In genomic region chr13:114119196-114119595, GRCh38 we compare ENCODE assay signal across 9 cellular contexts. TPM values are rescaled to one million over a fixed set of nuclear protein-coding genes. Genes with fewer than 3 reads are reported as not detected.
DNase-seq lines count a peak whose midpoint lies in the region; ATAC-seq, FAIRE-seq and TF ChIP-seq lines count a peak whose summit lies in the region.
"Had no signal": no experiment of that assay in that cellular context is flagged by ENCODE, and none has a peak within 500 bp of the region (broad histone marks: within the 10 kb centered on the region; RNA-seq: fewer than 3 reads in every experiment).

No MANE protein-coding gene starts in this region.

- no peaks in the 10 kb centered on the region for H3K9me3 Mint-ChIP-seq in Calu3 (ENCODE audit: low read depth, unreplicated experiment)

- TF ChIP-seq EP300 in upper lobe of left lung (IDR thresholded peaks at IDR 0.05): no peak

- no peaks in the 10 kb centered on the region for H3K9me3 ChIP-seq in liver (ENCODE audit: control insufficient read depth in 4 of 4, low read length in 3 of 4)
- H3K9me3 ChIP-seq in upper lobe of left lung: no peaks in the 10 kb centered on the region

- DNase-seq in 8988T (peak; percentile 79), HTR-8/SVneo (ENCODE audit: insufficient read length, low spot score) (peak; percentile 81), choroid plexus epithelial cell (ENCODE audit: low read depth) (peak; percentile 93), upper lobe of left lung (no peak), Calu3 (no peak)

- no peaks in the 10 kb centered on the region for H3K27me3 ChIP-seq in liver (ENCODE audit: control insufficient read depth in 4 of 4, insufficient read depth in 4 of 4, low read length in 3 of 4)
- H3K27me3 ChIP-seq in upper lobe of left lung: no peaks in the 10 kb centered on the region

- no peaks in the 10 kb centered on the region for H3K36me3 ChIP-seq in liver (ENCODE audit: control insufficient read depth in 4 of 4, insufficient read depth in 3 of 4, low read depth in 1 of 4, low read length in 3 of 4)
- no peaks in the 10 kb centered on the region for H3K36me3 ChIP-seq in upper lobe of left lung

- no peak overlapping the region for H3K27ac Mint-ChIP-seq in Calu3 (ENCODE audit: unreplicated experiment)

- ATAC-seq in upper lobe of left lung (ENCODE audit: low FRiP score in 2 of 2): peak; percentile 43 to 90
- no peak for ATAC-seq in GM21825 (IDR thresholded peaks at IDR 0.05; ENCODE audit: unreplicated experiment)
- no peak for ATAC-seq in HG03342 (IDR thresholded peaks at IDR 0.05; ENCODE audit: unreplicated experiment)

- H3K27ac ChIP-seq in liver (ENCODE audit: low read depth in 1 of 2, low read length in 2 of 2) (peak overlapping the region; percentile 50 to 77), upper lobe of left lung (peak overlapping the region; percentile 69 to 81 (median 76))

- H3K36me3 Mint-ChIP-seq in Calu3 (ENCODE audit: insufficient read depth, unreplicated experiment): no peaks in the 10 kb centered on the region

- no TSS peak for BruUV-seq in Calu3 (replicated peaks; lab: Mats Ljungman, UMichigan)

- CTCF ChIA-PET in Calu3 (lab: Charles Lee): no interaction called here

- no peaks in the 10 kb centered on the region for H3K27me3 Mint-ChIP-seq in Calu3 (ENCODE audit: unreplicated experiment)

- H3K4me3 Mint-ChIP-seq in Calu3 (ENCODE audit: low read depth, unreplicated experiment): no peak overlapping the region

- H3K4me1 Mint-ChIP-seq in Calu3 (ENCODE audit: low read depth, unreplicated experiment): no peaks in the 10 kb centered on the region

- WGBS in liver: 17% methylated on average over 14 of the region's 14 CpGs
- WGBS in upper lobe of left lung, 2 donors: 5 to 14% methylated on average over 7 to 14 of the region's 14 CpGs

- H3K9ac ChIP-seq in liver (ENCODE audit: low read depth in 1 of 2, low read length in 2 of 2): no peak overlapping the region

- TF ChIP-seq POLR2A in upper lobe of left lung (IDR thresholded peaks at IDR 0.05): no peak

- intact Hi-C loops in Calu3 (cut with micrococcal nuclease; ENCODE audit: unreplicated experiment): no loop called here

- no peak for TF ChIP-seq RAD21 in liver (IDR thresholded peaks at IDR 0.05)

- FAIRE-seq in HTR-8/SVneo (lab: Jason Lieb, UNC): no peak
- FAIRE-seq: colon had no signal

- H3K4me3 ChIP-seq in choroid plexus epithelial cell (ENCODE audit: low read depth, low read length): peak overlapping the region; percentile 28
- no peak overlapping the region for H3K4me3 ChIP-seq in liver (ENCODE audit: low read depth in 1 of 3, low read length in 3 of 3)
- H3K4me3 ChIP-seq in upper lobe of left lung: peak overlapping the region in 2 of 4 donors; percentile 0 to 13

- TF ChIP-seq CTCF in choroid plexus epithelial cell (conservative IDR thresholded peaks at IDR 0.05; ENCODE audit: low read depth, low read length) (no peak), liver (IDR thresholded peaks at IDR 0.05; ENCODE audit: low read depth, low read length, missing input control) (no peak), upper lobe of left lung (IDR thresholded peaks at IDR 0.05) (no peak), Calu3 (IDR thresholded peaks at IDR 0.05; ENCODE audit: unreplicated experiment) (no peak)

- H3K4me1 ChIP-seq in liver (ENCODE audit: control insufficient read depth in 4 of 4, insufficient read depth in 4 of 4, low read length in 3 of 4) (peaks cover 0 to 14% (median 5%) of the 10 kb centered on the region in 4 donors), upper lobe of left lung (peaks cover 14 to 60% (median 47%) of the 10 kb centered on the region in 4 donors)

TF ChIP-seq in liver, 16 proteins besides CTCF, POLR2A, EP300 and RAD21:
- TF ChIP-seq HNF4A (conservative IDR thresholded peaks at IDR 0.05): no peak
- no peak for TF ChIP-seq ZBTB33 (IDR thresholded peaks at IDR 0.05)
- TF ChIP-seq SP1 (IDR thresholded peaks at IDR 0.05): no peak
- TF ChIP-seq MAX (IDR thresholded peaks at IDR 0.05): no peak
- TF ChIP-seq YY1 (IDR thresholded peaks at IDR 0.05): no peak
- no peak for TF ChIP-seq TAF1 (conservative IDR thresholded peaks at IDR 0.05)
- TF ChIP-seq GABPA (IDR thresholded peaks at IDR 0.05 in 1 of 2, conservative IDR thresholded peaks at IDR 0.05 in 1 of 2): no peak
- TF ChIP-seq ATF3 (IDR thresholded peaks at IDR 0.05): no peak
- TF ChIP-seq JUND (IDR thresholded peaks at IDR 0.05): no peak
- TF ChIP-seq FOXA2 (IDR thresholded peaks at IDR 0.05): no peak
- TF ChIP-seq EGR1 (IDR thresholded peaks at IDR 0.05; ENCODE audit: low read depth in 2 of 2): no peak
- TF ChIP-seq HNF4G (IDR thresholded peaks at IDR 0.05): no peak
- TF ChIP-seq REST (IDR thresholded peaks at IDR 0.05): no peak
- no peak for TF ChIP-seq FOXA1 (IDR thresholded peaks at IDR 0.05)
- no peak for TF ChIP-seq RXRA (IDR thresholded peaks at IDR 0.05)
- TF ChIP-seq NR2F2 (IDR thresholded peaks at IDR 0.05): no peak

RNA-seq across cellular contexts. Expression of gene RASA3, which starts 13.2 kb away (rescaled TPM):
- 1 to 10 TPM; 5.8 to 5.9 TPM for total RNA-seq in liver
- 1 to 10 TPM in 1 of 2 donors, under 1 TPM in 1; 0.64 to 1.8 TPM for polyA plus RNA-seq in liver
- 10 to 100 TPM; 11.4 to 52.4 (median 18.4) TPM for total RNA-seq in upper lobe of left lung
- total RNA-seq in Calu3 (2022): 0.26 and 0.49 TPM in 2 replicates

RNA-seq across cellular contexts. Expression of gene CFAP97D2, which starts 59.9 kb away (rescaled TPM):
- total RNA-seq in liver (not detected), upper lobe of left lung (1 to 10 TPM in 1 of 6 donors, under 1 TPM in 2, not detected in 3; 0.67 to 3.6 (median 0.76) TPM), Calu3 (2022) (not detected in 2 replicates)
- polyA plus RNA-seq in liver: not detected

Comparison
In these comparisons a context has a peak if more than half of its experiments do, and no peak if none do; other contexts are left out.
1. DNase-seq: peak in 8988T (single experiment), HTR-8/SVneo (single experiment) and choroid plexus epithelial cell (single experiment); none in upper lobe of left lung (0 of 2) and Calu3 (single experiment).
2. ATAC-seq: peak in upper lobe of left lung (2 of 2); none in GM21825 (single experiment) and HG03342 (single experiment).